11 cellular contexts compared by ENCODE assay signal in the genomic region with DNA sequence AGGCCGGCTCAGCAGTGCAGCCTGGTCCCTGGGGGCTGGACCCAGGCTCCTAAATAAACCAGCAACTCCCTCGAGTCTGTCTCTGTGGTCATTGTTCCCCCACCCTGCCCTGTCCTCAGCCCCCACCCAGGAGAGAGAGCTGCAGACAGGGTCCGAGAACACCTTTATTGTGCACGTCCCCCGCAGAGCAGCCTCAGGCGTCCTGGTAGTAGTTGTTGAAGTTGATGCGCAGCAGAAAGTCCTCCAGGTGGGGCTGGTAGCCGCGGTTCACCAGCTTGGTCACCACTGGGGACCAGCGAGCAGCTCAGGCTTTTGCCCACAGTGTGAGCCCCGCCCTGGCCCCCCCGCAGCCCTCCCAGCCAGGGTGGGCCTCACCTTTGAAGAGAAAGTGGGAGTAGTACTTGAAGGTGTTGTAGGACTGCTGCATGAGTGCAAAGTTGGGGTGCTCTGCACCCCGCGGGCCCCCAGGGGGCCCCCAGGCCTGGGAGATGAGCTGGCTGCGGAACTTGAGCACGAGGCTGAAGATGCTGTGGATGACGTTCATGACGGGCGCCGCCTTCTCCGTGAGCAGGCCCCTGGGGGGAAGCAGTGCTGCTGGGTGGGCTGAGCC.
"Had no signal": no experiment of that assay in that cellular context is flagged by ENCODE, and none has a peak within 500 bp of the region (broad histone marks: within the 10 kb centered on the region; RNA-seq: fewer than 3 reads in every experiment).

No MANE protein-coding gene starts in this region.

- H3K4me1 Mint-ChIP-seq: activated naive CD8-positive, alpha-beta T cell treated with anti-CD3 and anti-CD28 coated beads, Interleukin-2, amount 10 ng/mL, durations not matched to agents 7 days and 5 days; neural crest cell had no signal

- H3K27me3 ChIP-seq: esophagus squamous epithelium, pancreas had no signal

- H3K9me3 Mint-ChIP-seq: activated naive CD8-positive, alpha-beta T cell treated with anti-CD3 and anti-CD28 coated beads, Interleukin-2, amount 10 ng/mL, durations not matched to agents 7 days and 5 days; neural crest cell; T-helper 1 cell treated with Interleukin-12 subunit alpha and Interleukin-12 subunit beta and Interleukin-4 antibody, amounts not matched to agents 30 μg/mL and 1 μg/mL, for 36 hours had no signal

- H3K27ac Mint-ChIP-seq: activated naive CD8-positive, alpha-beta T cell treated with anti-CD3 and anti-CD28 coated beads, Interleukin-2, amount 10 ng/mL, durations not matched to agents 7 days and 5 days; T-helper 1 cell treated with Interleukin-12 subunit alpha and Interleukin-12 subunit beta and Interleukin-4 antibody, amounts not matched to agents 30 μg/mL and 1 μg/mL, for 36 hours had no signal

- H3K27me3 Mint-ChIP-seq: activated naive CD8-positive, alpha-beta T cell treated with anti-CD3 and anti-CD28 coated beads, Interleukin-2, amount 10 ng/mL, durations not matched to agents 7 days and 5 days had no signal

- DNase-seq: activated gamma-delta T cell; activated naive CD8-positive, alpha-beta T cell treated with anti-CD3 and anti-CD28 coated beads, Interleukin-2, amount 10 ng/mL, durations not matched to agents 7 days and 5 days; activated T-cell treated with anti-CD3 and anti-CD28 coated beads, Interleukin-2, amount 50 U/mL, for 48 hours; anterior cingulate cortex; esophagus squamous epithelium; foreskin fibroblast; stimulated activated CD4-positive, alpha-beta T cell treated with anti-CD3 and anti-CD28 coated beads, Interleukin-15, amount 100 ng/mL, for 24 hours; stimulated activated CD4-positive, alpha-beta T cell treated with anti-CD3 and anti-CD28 coated beads, Interleukin-4, amount 100 ng/mL, for 24 hours had no signal

- H3K9me3 ChIP-seq: esophagus squamous epithelium, pancreas had no signal

- H3K4me3 Mint-ChIP-seq: activated naive CD8-positive, alpha-beta T cell treated with anti-CD3 and anti-CD28 coated beads, Interleukin-2, amount 10 ng/mL, durations not matched to agents 7 days and 5 days; neural crest cell; T-helper 1 cell treated with Interleukin-12 subunit alpha and Interleukin-12 subunit beta and Interleukin-4 antibody, amounts not matched to agents 30 μg/mL and 1 μg/mL, for 36 hours had no signal

- H3K4me1 ChIP-seq: pancreas had no signal

- H3K4me3 ChIP-seq: esophagus squamous epithelium, pancreas had no signal

- H3K27ac ChIP-seq: esophagus squamous epithelium, pancreas had no signal
